Comparison of ENCODE assay signal across 8 cellular contexts in the genomic region with DNA sequence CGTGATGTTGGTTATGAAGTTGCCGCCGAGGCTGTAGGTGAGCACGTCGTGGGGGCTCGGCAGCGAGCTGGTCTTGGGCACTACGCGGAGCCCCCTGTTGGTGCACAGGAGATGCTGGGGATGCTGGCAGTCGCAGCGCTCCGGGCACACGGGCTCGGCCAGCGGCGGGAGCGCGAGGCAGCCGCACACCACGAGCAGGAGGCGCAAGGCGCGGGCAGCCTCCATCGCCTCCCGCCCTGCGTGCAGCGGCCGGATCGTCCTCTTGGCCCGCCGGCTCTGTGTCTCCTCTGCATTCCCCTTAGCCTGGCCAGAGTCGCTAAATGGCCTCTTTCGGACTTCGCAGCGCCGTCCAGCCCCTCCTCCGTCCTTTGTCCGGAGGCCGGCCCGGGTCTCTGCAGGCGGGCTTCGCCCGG. TPM values are rescaled to one million over a fixed set of nuclear protein-coding genes. Genes with fewer than 3 reads are reported as not detected.
DNase-seq lines count a peak whose midpoint lies in the region; ATAC-seq and TF ChIP-seq lines count a peak whose summit lies in the region.

No MANE protein-coding gene starts in this region.

- H3K9me3 ChIP-seq in MG63, result no peaks in the 10 kb centered on the region
- H3K9me3 ChIP-seq in esophagus (ENCODE audit: control insufficient read depth in 2 of 2, insufficient read depth in 1 of 2, low read depth in 1 of 2, low read length in 1 of 2), result no peaks in the 10 kb centered on the region

- H3K36me3 Mint-ChIP-seq in nephron (ENCODE audit: low read depth), result peaks cover 10% of the 10 kb centered on the region

- H3K27ac Mint-ChIP-seq in nephron, result peak overlapping the region; percentile 94 to 99 (median 97)

- peak overlapping the region; percentile 93 to 96 (median 94) for H3K4me3 Mint-ChIP-seq in nephron

- peaks cover 7% of the 10 kb centered on the region for H3K27me3 Mint-ChIP-seq in nephron (ENCODE audit: low read depth)

- H3K27me3 ChIP-seq in MG63 (peaks cover 16% of the 10 kb centered on the region), esophagus (ENCODE audit: control insufficient read depth in 1 of 2, insufficient read depth in 2 of 2, low read length in 2 of 2) (no peaks in the 10 kb centered on the region)

- 2 to 3% methylated on average over 43 of the region's 43 CpGs for WGBS in esophagus, 2 donors

- peaks cover 55% of the 10 kb centered on the region for H3K4me1 Mint-ChIP-seq in nephron

- peak overlapping the region; percentile 38 for H3K4me3 ChIP-seq in AG09309 (ENCODE audit: control insufficient read depth, low read depth, low read length)
- peak overlapping the region; percentile 45 for H3K4me3 ChIP-seq in MG63
- H3K4me3 ChIP-seq in esophagus (ENCODE audit: low read depth in 1 of 2, low read length in 2 of 2), result peak overlapping the region; percentile 53 to 60

- H3K36me3 ChIP-seq in MG63 (no peaks in the 10 kb centered on the region), esophagus (ENCODE audit: control insufficient read depth in 2 of 2, insufficient read depth in 2 of 2, low read length in 1 of 2) (no peaks in the 10 kb centered on the region)

- peak overlapping the region; percentile 54 to 81 for H3K27ac ChIP-seq in esophagus (ENCODE audit: low read depth in 2 of 2, low read length in 1 of 2)

- TF ChIP-seq CTCF in AG09309 (IDR thresholded peaks at IDR 0.05; ENCODE audit: control insufficient read depth, insufficient read depth, low read depth, low read length, missing control alignments) (no peak), nephron (IDR thresholded peaks at IDR 0.05; ENCODE audit: unreplicated experiment in 3 of 3) (no peak)

- ATAC-seq in HG02840 (IDR thresholded peaks at IDR 0.05; ENCODE audit: low FRiP score, unreplicated experiment) (no peak), GM18907 (IDR thresholded peaks at IDR 0.05; ENCODE audit: unreplicated experiment) (no peak), GM18511 (IDR thresholded peaks at IDR 0.05; ENCODE audit: unreplicated experiment) (no peak)

- H3K4me1 ChIP-seq in esophagus (ENCODE audit: control insufficient read depth in 2 of 2, insufficient read depth in 2 of 2, low read length in 1 of 2), result peaks cover 0 to 27% of the 10 kb centered on the region in 2 donors

- no peaks in the 10 kb centered on the region for H3K9me3 Mint-ChIP-seq in nephron

- DNase-seq in AG09309 (ENCODE audit: low read depth), result no peak
- peak; percentile 38 for DNase-seq in MG63
- DNase-seq in activated T-cell treated with anti-CD3 and anti-CD28 coated beads, Interleukin-2, amount 50 U/mL, for 1 hour, result no peak

RNA-seq across cellular contexts. Expression of gene TRIL, which starts 0.3 kb away (rescaled TPM):
- 0.03 TPM in 1 of 2 replicates, not detected in the other for total RNA-seq in MG63 (2014; rRNA removed; shearing (Covaris generic); ENCODE audit: low replicate concordance)
- polyA plus RNA-seq in esophagus, result 1 to 10 TPM in 1 of 2 donors, under 1 TPM in 1; 0.55 to 1.2 TPM
